Comparison of ENCODE assay signal across 1 cellular context in the genomic region with DNA sequence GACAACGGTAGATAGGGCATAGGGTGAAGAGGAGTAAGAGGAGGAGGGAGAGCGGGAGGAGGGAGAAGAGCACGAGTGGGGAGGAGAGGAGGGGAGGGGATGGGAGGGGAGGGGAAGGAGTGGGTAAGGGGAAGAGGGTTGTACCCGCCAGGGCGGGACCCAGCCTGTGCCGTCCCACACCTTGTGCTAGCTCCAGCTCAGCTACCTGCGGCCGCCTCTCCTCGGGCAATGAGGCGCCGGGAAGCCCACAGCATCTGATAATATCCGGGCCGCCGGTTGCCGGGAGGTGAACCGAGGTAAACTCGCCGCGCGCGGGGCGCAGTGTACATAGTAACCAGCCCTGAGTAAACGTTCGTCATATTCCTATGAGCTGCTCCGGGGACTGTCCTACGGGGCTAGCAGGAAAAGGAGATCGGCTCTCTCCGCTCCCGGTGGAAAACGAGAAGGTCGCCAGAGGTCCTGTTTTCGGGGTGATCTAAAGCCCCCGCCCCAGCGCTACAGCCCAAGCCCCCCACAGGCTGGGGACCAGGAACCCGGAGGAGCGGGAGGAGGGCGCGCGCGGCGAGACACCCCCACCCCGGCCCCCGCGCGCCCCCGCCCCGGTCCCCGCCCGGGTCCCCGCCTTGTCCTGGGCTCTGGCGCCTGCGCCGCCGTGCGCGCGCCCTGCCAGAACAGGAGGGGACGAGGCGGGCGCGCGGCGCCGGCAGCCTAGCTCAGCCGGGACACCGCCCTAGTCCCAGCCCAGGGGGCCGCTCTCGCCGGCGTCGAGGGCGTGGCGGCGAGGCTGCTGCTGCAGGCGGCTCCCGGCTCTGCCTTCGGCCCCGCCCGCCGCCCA.
TF ChIP-seq lines count a peak whose summit lies in the region.

A gene (plus strand): TSS at position 669 of the 835 bp plus-strand sequence. CDS start 11,537 bp downstream, outside the sequence.

TF ChIP-seq in HepG2, 621 proteins besides CTCF, POLR2A, EP300 and RAD21 (continued from another document and continues in another):
- TF ChIP-seq, protein P1, sequence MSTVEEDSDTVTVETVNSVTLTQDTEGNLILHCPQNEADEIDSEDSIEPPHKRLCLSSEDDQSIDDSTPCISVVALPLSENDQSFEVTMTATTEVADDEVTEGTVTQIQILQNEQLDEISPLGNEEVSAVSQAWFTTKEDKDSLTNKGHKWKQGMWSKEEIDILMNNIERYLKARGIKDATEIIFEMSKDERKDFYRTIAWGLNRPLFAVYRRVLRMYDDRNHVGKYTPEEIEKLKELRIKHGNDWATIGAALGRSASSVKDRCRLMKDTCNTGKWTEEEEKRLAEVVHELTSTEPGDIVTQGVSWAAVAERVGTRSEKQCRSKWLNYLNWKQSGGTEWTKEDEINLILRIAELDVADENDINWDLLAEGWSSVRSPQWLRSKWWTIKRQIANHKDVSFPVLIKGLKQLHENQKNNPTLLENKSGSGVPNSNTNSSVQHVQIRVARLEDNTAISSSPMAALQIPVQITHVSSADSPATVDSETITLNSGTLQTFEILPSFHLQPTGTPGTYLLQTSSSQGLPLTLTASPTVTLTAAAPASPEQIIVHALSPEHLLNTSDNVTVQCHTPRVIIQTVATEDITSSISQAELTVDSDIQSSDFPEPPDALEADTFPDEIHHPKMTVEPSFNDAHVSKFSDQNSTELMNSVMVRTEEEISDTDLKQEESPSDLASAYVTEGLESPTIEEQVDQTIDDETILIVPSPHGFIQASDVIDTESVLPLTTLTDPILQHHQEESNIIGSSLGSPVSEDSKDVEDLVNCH (CRISPR knock-in tag; IDR thresholded peaks at IDR 0.05), result no peak
- TF ChIP-seq, protein P2, sequence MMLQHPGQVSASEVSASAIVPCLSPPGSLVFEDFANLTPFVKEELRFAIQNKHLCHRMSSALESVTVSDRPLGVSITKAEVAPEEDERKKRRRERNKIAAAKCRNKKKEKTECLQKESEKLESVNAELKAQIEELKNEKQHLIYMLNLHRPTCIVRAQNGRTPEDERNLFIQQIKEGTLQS (CRISPR knock-in tag; IDR thresholded peaks at IDR 0.05), result no peak
- TF ChIP-seq SRSF4 (IDR thresholded peaks at IDR 0.05; ENCODE audit: low read depth, low read length, poor library complexity, severe bottlenecking) (no peak), ZSCAN22 (CRISPR knock-in tag; IDR thresholded peaks at IDR 0.05) (no peak), MED13 (CRISPR knock-in tag; IDR thresholded peaks at IDR 0.05) (no peak), MAZ (IDR thresholded peaks at IDR 0.05; ENCODE audit: borderline replicate concordance, low read depth, low read length) (peak; percentile 30; the same call in 1 of the 2 replicates), MAZ (CRISPR knock-in tag; IDR thresholded peaks at IDR 0.05; ENCODE audit: low read depth) (no peak), SAP130 (CRISPR knock-in tag; IDR thresholded peaks at IDR 0.05; ENCODE audit: low read depth) (peak; percentile 73), ZC3H4 (CRISPR knock-in tag; IDR thresholded peaks at IDR 0.05; ENCODE audit: borderline replicate concordance) (no peak), ZNF256 (CRISPR knock-in tag; conservative IDR thresholded peaks at IDR 0.05) (no peak; the same call in 1 of the 2 replicates), RFXANK (CRISPR knock-in tag; IDR thresholded peaks at IDR 0.05) (0 out of 2 replicates have a peak, but pooled peaks have one; percentile 62), ZNF598 (CRISPR knock-in tag; IDR thresholded peaks at IDR 0.05; ENCODE audit: borderline replicate concordance) (no peak), SIX1 (CRISPR knock-in tag; IDR thresholded peaks at IDR 0.05; ENCODE audit: borderline replicate concordance) (peak; percentile 53; the same call in 1 of the 2 replicates), ZNF205 (CRISPR knock-in tag; IDR thresholded peaks at IDR 0.05) (0 out of 2 replicates have a peak, but pooled peaks have one; percentile 26), BORCS8-MEF2B (CRISPR knock-in tag; IDR thresholded peaks at IDR 0.05) (no peak), ZFP62 (CRISPR knock-in tag; IDR thresholded peaks at IDR 0.05) (no peak), ZMYM3 (CRISPR knock-in tag; IDR thresholded peaks at IDR 0.05) (no peak), PCBP1 (IDR thresholded peaks at IDR 0.05; ENCODE audit: borderline replicate concordance, low read depth, low read length) (peak; percentile 86; the same call in 1 of the 2 replicates), RXRA (CRISPR knock-in tag; IDR thresholded peaks at IDR 0.05) (peak; percentile 95), MYC (CRISPR knock-in tag; IDR thresholded peaks at IDR 0.05; ENCODE audit: borderline replicate concordance) (no peak), ZFX (CRISPR knock-in tag; IDR thresholded peaks at IDR 0.05; ENCODE audit: low read depth) (peak; percentile 18; the same call in 1 of the 2 replicates), ZSCAN21 (CRISPR knock-in tag; IDR thresholded peaks at IDR 0.05; ENCODE audit: borderline replicate concordance) (no peak), ZMYM2 (CRISPR knock-in tag; IDR thresholded peaks at IDR 0.05) (no peak), SATB2 (CRISPR knock-in tag; IDR thresholded peaks at IDR 0.05) (no peak), ZSCAN20 (CRISPR knock-in tag; IDR thresholded peaks at IDR 0.05; ENCODE audit: borderline replicate concordance) (no peak), RAD51 (IDR thresholded peaks at IDR 0.05; ENCODE audit: borderline replicate concordance) (no peak), RFX3 (CRISPR knock-in tag; IDR thresholded peaks at IDR 0.05) (peak; percentile 57; the same call in 1 of the 2 replicates), ZNF709 (CRISPR knock-in tag; IDR thresholded peaks at IDR 0.05) (no peak), LCORL (IDR thresholded peaks at IDR 0.05) (no peak), LCORL (CRISPR knock-in tag; IDR thresholded peaks at IDR 0.05) (no peak; the same call in 1 of the 2 replicates), NKX3-1 (CRISPR knock-in tag; IDR thresholded peaks at IDR 0.05) (no peak), TSC22D2 (CRISPR knock-in tag; IDR thresholded peaks at IDR 0.05; ENCODE audit: borderline replicate concordance) (no peak), ZNF143 (CRISPR knock-in tag; IDR thresholded peaks at IDR 0.05) (no peak), ASH2L (IDR thresholded peaks at IDR 0.05; ENCODE audit: insufficient read length, low read depth, low read length) (peak; percentile 52), ZNF550 (CRISPR knock-in tag; IDR thresholded peaks at IDR 0.05; ENCODE audit: borderline replicate concordance) (no peak), CBX1 (IDR thresholded peaks at IDR 0.05; ENCODE audit: low read depth) (peak; percentile 50)
- TF ChIP-seq, protein P3, sequence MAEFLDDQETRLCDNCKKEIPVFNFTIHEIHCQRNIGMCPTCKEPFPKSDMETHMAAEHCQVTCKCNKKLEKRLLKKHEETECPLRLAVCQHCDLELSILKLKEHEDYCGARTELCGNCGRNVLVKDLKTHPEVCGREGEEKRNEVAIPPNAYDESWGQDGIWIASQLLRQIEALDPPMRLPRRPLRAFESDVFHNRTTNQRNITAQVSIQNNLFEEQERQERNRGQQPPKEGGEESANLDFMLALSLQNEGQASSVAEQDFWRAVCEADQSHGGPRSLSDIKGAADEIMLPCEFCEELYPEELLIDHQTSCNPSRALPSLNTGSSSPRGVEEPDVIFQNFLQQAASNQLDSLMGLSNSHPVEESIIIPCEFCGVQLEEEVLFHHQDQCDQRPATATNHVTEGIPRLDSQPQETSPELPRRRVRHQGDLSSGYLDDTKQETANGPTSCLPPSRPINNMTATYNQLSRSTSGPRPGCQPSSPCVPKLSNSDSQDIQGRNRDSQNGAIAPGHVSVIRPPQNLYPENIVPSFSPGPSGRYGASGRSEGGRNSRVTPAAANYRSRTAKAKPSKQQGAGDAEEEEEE (CRISPR knock-in tag; IDR thresholded peaks at IDR 0.05; ENCODE audit: borderline replicate concordance), result no peak
- TF ChIP-seq, protein P4, sequence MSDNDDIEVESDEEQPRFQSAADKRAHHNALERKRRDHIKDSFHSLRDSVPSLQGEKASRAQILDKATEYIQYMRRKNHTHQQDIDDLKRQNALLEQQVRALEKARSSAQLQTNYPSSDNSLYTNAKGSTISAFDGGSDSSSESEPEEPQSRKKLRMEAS (IDR thresholded peaks at IDR 0.05), result no peak; the same call in 1 of the 2 replicates
- TF ChIP-seq, protein P5, sequence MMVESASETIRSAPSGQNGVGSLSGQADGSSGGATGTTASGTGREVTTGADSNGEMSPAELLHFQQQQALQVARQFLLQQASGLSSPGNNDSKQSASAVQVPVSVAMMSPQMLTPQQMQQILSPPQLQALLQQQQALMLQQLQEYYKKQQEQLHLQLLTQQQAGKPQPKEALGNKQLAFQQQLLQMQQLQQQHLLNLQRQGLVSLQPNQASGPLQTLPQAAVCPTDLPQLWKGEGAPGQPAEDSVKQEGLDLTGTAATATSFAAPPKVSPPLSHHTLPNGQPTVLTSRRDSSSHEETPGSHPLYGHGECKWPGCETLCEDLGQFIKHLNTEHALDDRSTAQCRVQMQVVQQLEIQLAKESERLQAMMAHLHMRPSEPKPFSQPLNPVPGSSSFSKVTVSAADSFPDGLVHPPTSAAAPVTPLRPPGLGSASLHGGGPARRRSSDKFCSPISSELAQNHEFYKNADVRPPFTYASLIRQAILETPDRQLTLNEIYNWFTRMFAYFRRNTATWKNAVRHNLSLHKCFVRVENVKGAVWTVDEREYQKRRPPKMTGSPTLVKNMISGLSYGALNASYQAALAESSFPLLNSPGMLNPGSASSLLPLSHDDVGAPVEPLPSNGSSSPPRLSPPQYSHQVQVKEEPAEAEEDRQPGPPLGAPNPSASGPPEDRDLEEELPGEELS (CRISPR knock-in tag; IDR thresholded peaks at IDR 0.05), result 0 out of 2 replicates have a peak, but pooled peaks have one; percentile 39
- TF ChIP-seq, protein P6, sequence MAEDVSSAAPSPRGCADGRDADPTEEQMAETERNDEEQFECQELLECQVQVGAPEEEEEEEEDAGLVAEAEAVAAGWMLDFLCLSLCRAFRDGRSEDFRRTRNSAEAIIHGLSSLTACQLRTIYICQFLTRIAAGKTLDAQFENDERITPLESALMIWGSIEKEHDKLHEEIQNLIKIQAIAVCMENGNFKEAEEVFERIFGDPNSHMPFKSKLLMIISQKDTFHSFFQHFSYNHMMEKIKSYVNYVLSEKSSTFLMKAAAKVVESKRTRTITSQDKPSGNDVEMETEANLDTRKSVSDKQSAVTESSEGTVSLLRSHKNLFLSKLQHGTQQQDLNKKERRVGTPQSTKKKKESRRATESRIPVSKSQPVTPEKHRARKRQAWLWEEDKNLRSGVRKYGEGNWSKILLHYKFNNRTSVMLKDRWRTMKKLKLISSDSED (CRISPR knock-in tag; IDR thresholded peaks at IDR 0.05), result no peak
- TF ChIP-seq, protein P7, sequence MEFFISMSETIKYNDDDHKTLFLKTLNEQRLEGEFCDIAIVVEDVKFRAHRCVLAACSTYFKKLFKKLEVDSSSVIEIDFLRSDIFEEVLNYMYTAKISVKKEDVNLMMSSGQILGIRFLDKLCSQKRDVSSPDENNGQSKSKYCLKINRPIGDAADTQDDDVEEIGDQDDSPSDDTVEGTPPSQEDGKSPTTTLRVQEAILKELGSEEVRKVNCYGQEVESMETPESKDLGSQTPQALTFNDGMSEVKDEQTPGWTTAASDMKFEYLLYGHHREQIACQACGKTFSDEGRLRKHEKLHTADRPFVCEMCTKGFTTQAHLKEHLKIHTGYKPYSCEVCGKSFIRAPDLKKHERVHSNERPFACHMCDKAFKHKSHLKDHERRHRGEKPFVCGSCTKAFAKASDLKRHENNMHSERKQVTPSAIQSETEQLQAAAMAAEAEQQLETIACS (CRISPR knock-in tag; IDR thresholded peaks at IDR 0.05), result peak; percentile 90
- TF ChIP-seq, protein P8, sequence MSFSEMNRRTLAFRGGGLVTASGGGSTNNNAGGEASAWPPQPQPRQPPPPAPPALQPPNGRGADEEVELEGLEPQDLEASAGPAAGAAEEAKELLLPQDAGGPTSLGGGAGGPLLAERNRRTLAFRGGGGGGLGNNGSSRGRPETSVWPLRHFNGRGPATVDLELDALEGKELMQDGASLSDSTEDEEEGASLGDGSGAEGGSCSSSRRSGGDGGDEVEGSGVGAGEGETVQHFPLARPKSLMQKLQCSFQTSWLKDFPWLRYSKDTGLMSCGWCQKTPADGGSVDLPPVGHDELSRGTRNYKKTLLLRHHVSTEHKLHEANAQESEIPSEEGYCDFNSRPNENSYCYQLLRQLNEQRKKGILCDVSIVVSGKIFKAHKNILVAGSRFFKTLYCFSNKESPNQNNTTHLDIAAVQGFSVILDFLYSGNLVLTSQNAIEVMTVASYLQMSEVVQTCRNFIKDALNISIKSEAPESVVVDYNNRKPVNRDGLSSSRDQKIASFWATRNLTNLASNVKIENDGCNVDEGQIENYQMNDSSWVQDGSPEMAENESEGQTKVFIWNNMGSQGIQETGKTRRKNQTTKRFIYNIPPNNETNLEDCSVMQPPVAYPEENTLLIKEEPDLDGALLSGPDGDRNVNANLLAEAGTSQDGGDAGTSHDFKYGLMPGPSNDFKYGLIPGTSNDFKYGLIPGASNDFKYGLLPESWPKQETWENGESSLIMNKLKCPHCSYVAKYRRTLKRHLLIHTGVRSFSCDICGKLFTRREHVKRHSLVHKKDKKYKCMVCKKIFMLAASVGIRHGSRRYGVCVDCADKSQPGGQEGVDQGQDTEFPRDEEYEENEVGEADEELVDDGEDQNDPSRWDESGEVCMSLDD (CRISPR knock-in tag; IDR thresholded peaks at IDR 0.05; ENCODE audit: borderline replicate concordance), result no peak
- TF ChIP-seq, protein P9, sequence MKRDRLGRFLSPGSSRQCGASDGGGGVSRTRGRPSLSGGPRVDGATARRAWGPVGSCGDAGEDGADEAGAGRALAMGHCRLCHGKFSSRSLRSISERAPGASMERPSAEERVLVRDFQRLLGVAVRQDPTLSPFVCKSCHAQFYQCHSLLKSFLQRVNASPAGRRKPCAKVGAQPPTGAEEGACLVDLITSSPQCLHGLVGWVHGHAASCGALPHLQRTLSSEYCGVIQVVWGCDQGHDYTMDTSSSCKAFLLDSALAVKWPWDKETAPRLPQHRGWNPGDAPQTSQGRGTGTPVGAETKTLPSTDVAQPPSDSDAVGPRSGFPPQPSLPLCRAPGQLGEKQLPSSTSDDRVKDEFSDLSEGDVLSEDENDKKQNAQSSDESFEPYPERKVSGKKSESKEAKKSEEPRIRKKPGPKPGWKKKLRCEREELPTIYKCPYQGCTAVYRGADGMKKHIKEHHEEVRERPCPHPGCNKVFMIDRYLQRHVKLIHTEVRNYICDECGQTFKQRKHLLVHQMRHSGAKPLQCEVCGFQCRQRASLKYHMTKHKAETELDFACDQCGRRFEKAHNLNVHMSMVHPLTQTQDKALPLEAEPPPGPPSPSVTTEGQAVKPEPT (CRISPR knock-in tag; IDR thresholded peaks at IDR 0.05; ENCODE audit: low read depth), result no peak
- TF ChIP-seq, protein P10, sequence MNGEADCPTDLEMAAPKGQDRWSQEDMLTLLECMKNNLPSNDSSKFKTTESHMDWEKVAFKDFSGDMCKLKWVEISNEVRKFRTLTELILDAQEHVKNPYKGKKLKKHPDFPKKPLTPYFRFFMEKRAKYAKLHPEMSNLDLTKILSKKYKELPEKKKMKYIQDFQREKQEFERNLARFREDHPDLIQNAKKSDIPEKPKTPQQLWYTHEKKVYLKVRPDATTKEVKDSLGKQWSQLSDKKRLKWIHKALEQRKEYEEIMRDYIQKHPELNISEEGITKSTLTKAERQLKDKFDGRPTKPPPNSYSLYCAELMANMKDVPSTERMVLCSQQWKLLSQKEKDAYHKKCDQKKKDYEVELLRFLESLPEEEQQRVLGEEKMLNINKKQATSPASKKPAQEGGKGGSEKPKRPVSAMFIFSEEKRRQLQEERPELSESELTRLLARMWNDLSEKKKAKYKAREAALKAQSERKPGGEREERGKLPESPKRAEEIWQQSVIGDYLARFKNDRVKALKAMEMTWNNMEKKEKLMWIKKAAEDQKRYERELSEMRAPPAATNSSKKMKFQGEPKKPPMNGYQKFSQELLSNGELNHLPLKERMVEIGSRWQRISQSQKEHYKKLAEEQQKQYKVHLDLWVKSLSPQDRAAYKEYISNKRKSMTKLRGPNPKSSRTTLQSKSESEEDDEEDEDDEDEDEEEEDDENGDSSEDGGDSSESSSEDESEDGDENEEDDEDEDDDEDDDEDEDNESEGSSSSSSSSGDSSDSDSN (CRISPR knock-in tag; IDR thresholded peaks at IDR 0.05), result peak; percentile 66
